19 cellular contexts compared by ENCODE assay signal in genomic region chr12:127292736-127293135, GRCh38.
A peak's percentile ranks its signal among the peaks of the same experiment; 100 is the strongest.
DNase-seq lines count a peak whose midpoint lies in the region; TF ChIP-seq lines count a peak whose summit lies in the region.
"Had no signal": no experiment of that assay in that cellular context is flagged by ENCODE, and none has a peak within 500 bp of the region (broad histone marks: within the 10 kb centered on the region; RNA-seq: fewer than 3 reads in every experiment).

No MANE protein-coding gene starts in this region.

- no peaks in the 10 kb centered on the region for H3K9me3 ChIP-seq in mammary epithelial cell (replicated peaks; ENCODE audit: insufficient read depth, low read length)
- no peaks in the 10 kb centered on the region for H3K9me3 ChIP-seq in Karpas-422 (ENCODE audit: low read length)
- H3K9me3 ChIP-seq: A549; BE2C; BLaER1 treated with 17β-estradiol and CSF1 and Interleukin-3, amounts not matched to agents 10 nM and 100 nM had no signal

- H3K4me3 ChIP-seq in mammary epithelial cell (replicated peaks in 1 of 3; ENCODE audit: insufficient read depth in 1 of 3, low read depth in 2 of 3, low read length in 3 of 3) = no peak overlapping the region
- no peak overlapping the region for H3K4me3 ChIP-seq in Karpas-422 (ENCODE audit: low read length)
- H3K4me3 ChIP-seq: A549; BLaER1 treated with 17β-estradiol and CSF1 and Interleukin-3, amounts not matched to agents 10 nM and 100 nM; GM12878; GM23338 had no signal

- H2AFZ ChIP-seq in mammary epithelial cell (ENCODE audit: low read depth, low read length) = no peak overlapping the region
- H2AFZ ChIP-seq in Karpas-422 (ENCODE audit: low read length) = no peak overlapping the region
- H2AFZ ChIP-seq: GM23338 had no signal

- H3K27ac Mint-ChIP-seq in MCF 10A (ENCODE audit: low read depth, unreplicated experiment) = peak overlapping the region; percentile 33
- H3K27ac Mint-ChIP-seq: CD4-positive, alpha-beta T cell; CD8-positive, alpha-beta memory T cell; GM23338; H9 had no signal

- H3K4me2 ChIP-seq in mammary epithelial cell (ENCODE audit: insufficient read depth, low read depth, low read length) = no peak overlapping the region
- no peak overlapping the region for H3K4me2 ChIP-seq in Karpas-422 (ENCODE audit: low read depth, low read length, poor library complexity, severe bottlenecking)
- H3K4me2 ChIP-seq: A549; BLaER1 treated with 17β-estradiol and CSF1 and Interleukin-3, amounts not matched to agents 10 nM and 100 nM; GM23338 had no signal

- CTCF ChIA-PET in MCF 10A (lab: Yijun Ruan, JAX) (interaction anchor here (0.5 to 5.8 kb wide), 32 partner anchors 10 to 509 kb away, joined by 3 to 103 read pairs (median 4); no protein-coding TSS in a partner anchor), mammary epithelial cell (lab: Charles Lee; ENCODE audit: low non-redundant PET) (interaction anchor here (0.6 to 1.0 kb wide), 2 partner anchors 184 to 1678 kb away, joined by 4 to 12 read pairs; no protein-coding TSS in a partner anchor)

- peaks cover 7% of the 10 kb centered on the region for H3K4me1 Mint-ChIP-seq in MCF 10A (ENCODE audit: insufficient read depth, unreplicated experiment)
- H3K4me1 Mint-ChIP-seq: CD8-positive, alpha-beta memory T cell; GM23338 had no signal

- H3K27ac ChIP-seq in mammary epithelial cell (ENCODE audit: insufficient read depth, low read depth, low read length) = no peak overlapping the region
- no peak overlapping the region for H3K27ac ChIP-seq in Karpas-422 (ENCODE audit: low read length)
- H3K27ac ChIP-seq: A549; BLaER1 treated with 17β-estradiol and CSF1 and Interleukin-3, amounts not matched to agents 10 nM and 100 nM had no signal

- H3K79me2 ChIP-seq in mammary epithelial cell (ENCODE audit: insufficient read depth, low read length) (no peaks in the 10 kb centered on the region), Karpas-422 (ENCODE audit: low read length) (no peaks in the 10 kb centered on the region)

- no peaks in the 10 kb centered on the region for H3K36me3 Mint-ChIP-seq in MCF 10A (ENCODE audit: insufficient read depth, unreplicated experiment)
- H3K36me3 Mint-ChIP-seq: CD14-positive monocyte; CD8-positive, alpha-beta memory T cell had no signal

- H3K36me3 ChIP-seq in mammary epithelial cell (ENCODE audit: insufficient read depth, low read length) = no peaks in the 10 kb centered on the region
- H3K36me3 ChIP-seq in Karpas-422 (ENCODE audit: insufficient read depth, low read length) = no peaks in the 10 kb centered on the region
- H3K36me3 ChIP-seq: BE2C; BLaER1 treated with 17β-estradiol and CSF1 and Interleukin-3, amounts not matched to agents 10 nM and 100 nM had no signal

- POLR2A ChIA-PET in MCF 10A (lab: Yijun Ruan, JAX) = interaction anchor here (1.5 kb wide), 1 partner anchor 185 kb away, joined by 7 read pairs; no protein-coding TSS in a partner anchor

- BruUV-seq in MCF 10A (replicated peaks; lab: Mats Ljungman, UMichigan) = no TSS peak
- no TSS peak for BruUV-seq in mammary epithelial cell (replicated peaks; lab: Mats Ljungman, UMichigan)

- 97% methylated on average over 6 of the region's 6 CpGs for WGBS in mammary epithelial cell (ENCODE audit: low coverage, missing lambda C conversion rate)

- H3K4me1 ChIP-seq in mammary epithelial cell (ENCODE audit: insufficient read depth, low read length) (peaks cover 5% of the 10 kb centered on the region), Karpas-422 (ENCODE audit: low read length) (no peaks in the 10 kb centered on the region)
- H3K4me1 ChIP-seq: A549; BE2C; BLaER1 treated with 17β-estradiol and CSF1 and Interleukin-3, amounts not matched to agents 10 nM and 100 nM had no signal

- H3K9ac ChIP-seq in mammary epithelial cell (ENCODE audit: insufficient read depth, low read length) (no peak overlapping the region), Karpas-422 (ENCODE audit: low read length) (no peak overlapping the region)
- H3K9ac ChIP-seq: BLaER1 treated with 17β-estradiol and CSF1 and Interleukin-3, amounts not matched to agents 10 nM and 100 nM had no signal

- no peaks in the 10 kb centered on the region for H3K27me3 ChIP-seq in mammary epithelial cell (ENCODE audit: insufficient read depth, low read length)
- H3K27me3 ChIP-seq in Karpas-422 (ENCODE audit: low read length) = no peaks in the 10 kb centered on the region
- H3K27me3 ChIP-seq: BE2C; BLaER1 treated with 17β-estradiol and CSF1 and Interleukin-3, amounts not matched to agents 10 nM and 100 nM had no signal

- no peaks in the 10 kb centered on the region for H4K20me1 ChIP-seq in mammary epithelial cell (ENCODE audit: insufficient read depth, low read length)
- no peaks in the 10 kb centered on the region for H4K20me1 ChIP-seq in Karpas-422 (ENCODE audit: insufficient read depth, low read depth, low read length)
- H4K20me1 ChIP-seq: BLaER1 treated with 17β-estradiol and CSF1 and Interleukin-3, amounts not matched to agents 10 nM and 100 nM had no signal

- H3K27me3 Mint-ChIP-seq in MCF 10A (ENCODE audit: insufficient read depth, unreplicated experiment) = no peaks in the 10 kb centered on the region
- H3K27me3 Mint-ChIP-seq: CD4-positive, alpha-beta T cell had no signal

- no peak for DNase-seq in MCF 10A (ENCODE audit: unreplicated experiment)
- DNase-seq in mammary epithelial cell = no peak
- peak; percentile 23 for DNase-seq in ecto neural progenitor cell (ENCODE audit: low spot score)
- peak; percentile 51 for DNase-seq in mesenteric fat pad (ENCODE audit: low spot score)
- no peak for DNase-seq in NCI-H345 (lab: John Stamatoyannopoulos, UW)
- no peak for DNase-seq in T-helper 2 cell
- no peak for DNase-seq in Karpas-422
- DNase-seq: 8988T, BE2C, DMS 273 treated with DMSO at 0.1 percent for 48 hours, DMS79 had no signal

- H3K4me3 Mint-ChIP-seq in MCF 10A (ENCODE audit: unreplicated experiment) = no peak overlapping the region
- H3K4me3 Mint-ChIP-seq: CD14-positive monocyte; CD4-positive, alpha-beta T cell; CD8-positive, alpha-beta memory T cell; GM23338; H9 had no signal

- intact Hi-C loops in MCF 10A (cut with micrococcal nuclease) (loop anchor here (1.0 to 5.0 kb wide), 7 partner anchors 90 to 1225 kb away; no protein-coding TSS in a partner anchor), mammary epithelial cell (cut with micrococcal nuclease) (loop anchor here (1.0 to 2.0 kb wide), 7 partner anchors 62 to 366 kb away; no protein-coding TSS in a partner anchor)

- dilution Hi-C loops in mammary epithelial cell (cut with HindIII; ENCODE audit: low sequenced_read_pairs) = no loop called here

- TF ChIP-seq CTCF in MCF 10A (IDR thresholded peaks at IDR 0.05; ENCODE audit: unreplicated experiment) = no peak
- no peak for TF ChIP-seq CTCF in mammary epithelial cell (conservative IDR thresholded peaks at IDR 0.05 in 1 of 2, IDR thresholded peaks at IDR 0.05 in 1 of 2; ENCODE audit: extremely low read depth in 1 of 2, insufficient read depth in 1 of 2, low read depth in 1 of 2, low read length in 2 of 2)

- H3K9me3 Mint-ChIP-seq in MCF 10A (ENCODE audit: unreplicated experiment) = no peaks in the 10 kb centered on the region
- H3K9me3 Mint-ChIP-seq: CD4-positive, alpha-beta T cell; H9 had no signal

- no peaks in the 10 kb centered on the region for H3K9me2 ChIP-seq in Karpas-422 (replicated peaks; ENCODE audit: insufficient read depth, low read length)

- in situ Hi-C loops in mammary epithelial cell (cut with MboI; ENCODE audit: low sequenced_read_pairs in 2 of 2) = loop anchor here (5.0 to 10.0 kb wide), 4 partner anchors 65 to 268 kb away; no protein-coding TSS in a partner anchor

Comparison
In these comparisons a context has a peak if more than half of its experiments do, and no peak if none do; other contexts are left out.
1. DNase-seq: peak in ecto neural progenitor cell (single experiment) and mesenteric fat pad (single experiment); none in MCF 10A (single experiment), mammary epithelial cell (single experiment), NCI-H345 (single experiment), T-helper 2 cell (0 of 5) and Karpas-422 (single experiment).